ENCODE assay signal across 6 cellular contexts in the genomic region with DNA sequence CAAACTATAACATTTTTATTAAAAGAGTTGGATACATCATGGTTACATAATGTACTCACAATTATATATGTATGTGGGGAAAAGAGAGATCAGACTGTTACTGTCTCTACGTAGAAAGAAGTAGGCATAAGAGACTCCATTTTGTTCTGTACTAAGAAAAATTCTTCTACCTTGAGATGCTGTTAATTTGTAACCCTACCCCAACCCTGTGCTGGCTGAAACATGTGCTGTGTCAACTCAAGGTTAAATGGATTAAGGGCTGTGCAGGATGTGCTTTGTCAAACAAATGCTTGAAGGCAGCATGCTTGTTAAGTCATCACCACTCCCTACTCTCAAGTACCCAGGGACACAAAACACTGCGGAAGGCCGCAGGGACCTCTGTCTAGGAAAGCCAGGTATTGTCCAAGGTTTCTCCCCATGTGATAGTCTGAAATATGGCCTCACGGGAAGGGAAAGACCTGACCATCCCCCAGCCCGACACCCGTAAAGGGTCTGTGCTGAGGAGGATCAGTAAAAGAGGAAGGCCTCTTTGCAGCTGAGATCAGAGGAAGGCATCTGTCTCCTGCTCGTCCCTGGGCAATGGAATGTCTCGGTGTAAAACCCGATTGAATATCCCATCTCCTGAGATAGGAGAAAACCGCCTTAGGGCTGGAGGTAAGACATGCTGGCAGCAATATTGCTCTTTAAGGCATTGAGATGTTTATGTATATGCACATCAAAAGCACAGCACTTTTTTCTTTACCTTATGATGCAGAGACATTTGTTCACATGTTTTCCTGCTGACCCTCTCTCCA. TPM values are rescaled to one million over a fixed set of nuclear protein-coding genes. Genes with fewer than 3 reads are reported as not detected.
"Had no signal": no experiment of that assay in that cellular context is flagged by ENCODE, and none has a peak within 500 bp of the region (broad histone marks: within the 10 kb centered on the region; RNA-seq: fewer than 3 reads in every experiment).

No MANE protein-coding gene starts in this region.

RNA-seq across cellular contexts. Expression of gene SUN3, which starts 39.1 kb away (rescaled TPM):
- total RNA-seq: activated T-helper 1 cell treated with anti-CD3 and anti-CD28 coated beads, Interleukin-12 subunit alpha, Interleukin-12 subunit beta, Interleukin-2, Interleukin-4 antibody, amounts not matched to agents 30 ng/mL and 10 ng/mL and 1 ng/mL, durations not matched to agents 14 hours and 24 hours and 36 hours; ascending aorta; esophagus squamous epithelium; liver; thyroid gland; vagina had no signal
- polyA plus RNA-seq: liver had no signal

RNA-seq across cellular contexts. Expression of gene PKD1L1, which starts 41.5 kb away (rescaled TPM):
- total RNA-seq: activated T-helper 1 cell treated with anti-CD3 and anti-CD28 coated beads, Interleukin-12 subunit alpha, Interleukin-12 subunit beta, Interleukin-2, Interleukin-4 antibody, amounts not matched to agents 30 ng/mL and 10 ng/mL and 1 ng/mL, durations not matched to agents 14 hours and 24 hours and 36 hours had no signal

RNA-seq across cellular contexts. Expression of gene C7orf57, which starts 45.5 kb away (rescaled TPM):
- total RNA-seq: ascending aorta, liver, thyroid gland, vagina had no signal
- polyA plus RNA-seq: liver had no signal
